In the genomic region with DNA sequence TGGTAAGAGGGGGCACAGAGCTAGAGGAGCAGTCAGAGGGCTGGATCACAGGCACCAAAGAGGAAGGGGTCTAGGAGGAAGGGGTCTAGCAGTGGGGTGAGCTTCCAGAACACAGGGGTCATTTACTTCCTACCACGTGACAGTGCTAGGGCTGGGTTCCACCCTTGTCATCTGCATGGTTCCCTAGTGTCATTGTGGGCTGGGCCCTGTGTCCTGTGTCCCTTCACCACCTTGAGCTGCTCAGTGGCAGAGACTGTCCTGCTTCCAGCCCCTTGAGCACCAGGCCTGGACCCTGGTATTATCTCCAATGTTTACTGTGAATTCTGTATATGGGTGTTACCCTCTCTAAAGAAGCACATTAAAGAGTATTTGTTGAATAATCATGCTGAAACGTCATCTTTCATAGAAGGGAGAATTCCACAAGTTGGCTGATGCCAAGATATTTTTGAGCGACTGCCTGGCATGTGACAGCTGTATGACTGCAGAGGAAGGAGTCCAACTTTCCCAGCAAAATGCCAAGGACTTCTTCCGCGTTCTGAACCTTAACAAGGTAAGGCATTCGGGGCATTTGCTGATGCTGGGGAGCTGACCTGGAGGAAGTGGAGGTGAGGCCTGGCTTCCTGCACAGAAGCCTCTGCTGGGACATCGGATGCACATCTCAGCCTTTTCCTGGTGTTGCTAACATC, we compare ENCODE assay signal across 20 cellular contexts. TPM values are rescaled to one million over a fixed set of nuclear protein-coding genes. Genes with fewer than 3 reads are reported as not detected.
DNase-seq lines count a peak whose midpoint lies in the region; ATAC-seq, FAIRE-seq and TF ChIP-seq lines count a peak whose summit lies in the region.
"Had no signal": no experiment of that assay in that cellular context is flagged by ENCODE, and none has a peak within 500 bp of the region (broad histone marks: within the 10 kb centered on the region; RNA-seq: fewer than 3 reads in every experiment).

No MANE protein-coding gene starts in this region.

- peaks cover 5% of the 10 kb centered on the region for H3K79me2 ChIP-seq in GM12878 (ENCODE audit: control insufficient read depth, insufficient read depth, low read length)

- in situ Hi-C loops in GM12878 (cut with MboI): no loop called here

- no peak overlapping the region for H3K4me3 ChIP-seq in GM12878
- H3K4me3 ChIP-seq in left ventricle myocardium inferior: peak overlapping the region; percentile 9
- no peak overlapping the region for H3K4me3 ChIP-seq in subcutaneous abdominal adipose tissue (ENCODE audit: low read depth in 1 of 5, low read length in 5 of 5)
- H3K4me3 ChIP-seq: cardiac muscle cell, SJSA1 had no signal

- H3K9me3 Mint-ChIP-seq in activated naive CD4-positive, alpha-beta T cell treated with anti-CD3 and anti-CD28 coated beads, Interleukin-2, amount 10 ng/mL, durations not matched to agents 7 days and 5 days: no peaks in the 10 kb centered on the region
- no peaks in the 10 kb centered on the region for H3K9me3 Mint-ChIP-seq in activated naive CD4-positive, alpha-beta T cell treated with anti-CD3 and anti-CD28 coated beads for 36 hours
- H3K9me3 Mint-ChIP-seq: HFFc6 had no signal

- FAIRE-seq in GM12878 (lab: Jason Lieb, UNC): no peak
- FAIRE-seq: islet of Langerhans had no signal

- H3K27me3 ChIP-seq in GM12878 (replicated peaks in 1 of 2; ENCODE audit: control insufficient read depth in 2 of 2, insufficient read depth in 2 of 2, low read length in 1 of 2) (no peaks in the 10 kb centered on the region), left ventricle myocardium inferior (ENCODE audit: low read depth) (no peaks in the 10 kb centered on the region), subcutaneous abdominal adipose tissue (ENCODE audit: control insufficient read depth in 5 of 5, insufficient read depth in 4 of 5, low read length in 5 of 5) (no peaks in the 10 kb centered on the region)
- H3K27me3 ChIP-seq: cardiac muscle cell, SJSA1 had no signal

- H3K27me3 Mint-ChIP-seq in activated naive CD4-positive, alpha-beta T cell treated with anti-CD3 and anti-CD28 coated beads, Interleukin-2, amount 10 ng/mL, durations not matched to agents 7 days and 5 days: no peaks in the 10 kb centered on the region
- H3K27me3 Mint-ChIP-seq in activated naive CD4-positive, alpha-beta T cell treated with anti-CD3 and anti-CD28 coated beads for 36 hours (ENCODE audit: low read depth): no peaks in the 10 kb centered on the region
- H3K27me3 Mint-ChIP-seq: activated naive CD8-positive, alpha-beta T cell; CD4-positive, alpha-beta memory T cell had no signal

- RAD21 ChIA-PET in GM12878 (lab: Charles Lee; ENCODE audit: unreplicated experiment): no interaction called here

- no peak for TF ChIP-seq CTCF in GM12878 (IDR thresholded peaks at IDR 0.05 in 2 of 3, conservative IDR thresholded peaks at IDR 0.05 in 1 of 3; ENCODE audit: control insufficient read depth in 2 of 3, extremely low read depth in 1 of 3, insufficient read depth in 1 of 3, low read depth in 3 of 3, low read length in 3 of 3)
- no peak for TF ChIP-seq CTCF in left ventricle myocardium inferior (IDR thresholded peaks at IDR 0.05; ENCODE audit: borderline replicate concordance)

- TF ChIP-seq RAD21 in GM12878 (IDR thresholded peaks at IDR 0.05; ENCODE audit: insufficient read depth, low read depth, low read length): no peak

- BruUV-seq in GM12878 (replicated peaks; lab: Mats Ljungman, UMichigan): no TSS peak

- POLR2A ChIA-PET in GM12878 (lab: Charles Lee): interaction anchor here (0.5 kb wide), 1 partner anchor 307 kb away, joined by 4 read pairs; no protein-coding TSS in a partner anchor

- intact Hi-C loops in activated naive CD4-positive, alpha-beta T cell treated with anti-CD3 and anti-CD28 coated beads for 36 hours (cut with micrococcal nuclease): no loop called here
- intact Hi-C loops in GM12878 (cut with micrococcal nuclease; ENCODE audit: unreplicated experiment) (no loop called here), left ventricle myocardium inferior (cut with micrococcal nuclease) (no loop called here)

- H3K36me3 ChIP-seq in GM12878 (ENCODE audit: control insufficient read depth in 2 of 2, insufficient read depth in 2 of 2, low read length in 1 of 2) (peaks cover 18 to 61% of the 10 kb centered on the region in 2 experiments), left ventricle myocardium inferior (peaks cover 87% of the 10 kb centered on the region), subcutaneous abdominal adipose tissue (ENCODE audit: control insufficient read depth in 5 of 5, insufficient read depth in 5 of 5, low read length in 5 of 5) (peaks cover 8 to 86% (median 60%) of the 10 kb centered on the region in 5 donors)

- no peak overlapping the region for H2AFZ ChIP-seq in GM12878 (ENCODE audit: control insufficient read depth, low read depth, low read length)

- ATAC-seq in GM12878 (no peak), GM19395 (IDR thresholded peaks at IDR 0.05; ENCODE audit: unreplicated experiment) (no peak)
- ATAC-seq: activated CD4-positive, CD25-positive, alpha-beta regulatory T cell treated with anti-CD3 and anti-CD28 coated beads, Interleukin-2, amount 50 U/mL, for 24 hours; stimulated activated naive CD8-positive, alpha-beta T cell treated with anti-CD3 and anti-CD28 coated beads, Interleukin-15, Interleukin-2, amounts not matched to agents 100 U/mL and 50 U/mL, for 24 hours had no signal

- no peak overlapping the region for H3K4me3 Mint-ChIP-seq in activated naive CD4-positive, alpha-beta T cell treated with anti-CD3 and anti-CD28 coated beads, Interleukin-2, amount 10 ng/mL, durations not matched to agents 7 days and 5 days
- H3K4me3 Mint-ChIP-seq in activated naive CD4-positive, alpha-beta T cell treated with anti-CD3 and anti-CD28 coated beads for 36 hours: no peak overlapping the region
- H3K4me3 Mint-ChIP-seq: activated naive CD8-positive, alpha-beta T cell; CD4-positive, alpha-beta memory T cell; HFFc6 had no signal

- H3K27ac Mint-ChIP-seq in activated naive CD4-positive, alpha-beta T cell treated with anti-CD3 and anti-CD28 coated beads, Interleukin-2, amount 10 ng/mL, durations not matched to agents 7 days and 5 days: peak overlapping the region; percentile 62
- no peak overlapping the region for H3K27ac Mint-ChIP-seq in activated naive CD4-positive, alpha-beta T cell treated with anti-CD3 and anti-CD28 coated beads for 36 hours
- H3K27ac Mint-ChIP-seq: activated naive CD8-positive, alpha-beta T cell; HFFc6 had no signal

- H4K20me1 ChIP-seq in GM12878 (ENCODE audit: control insufficient read depth, insufficient read depth): no peaks in the 10 kb centered on the region; the same call in 1 of the 2 replicates

- peaks cover 53% of the 10 kb centered on the region for H3K4me1 Mint-ChIP-seq in activated naive CD4-positive, alpha-beta T cell treated with anti-CD3 and anti-CD28 coated beads, Interleukin-2, amount 10 ng/mL, durations not matched to agents 7 days and 5 days
- peaks cover 19% of the 10 kb centered on the region for H3K4me1 Mint-ChIP-seq in activated naive CD4-positive, alpha-beta T cell treated with anti-CD3 and anti-CD28 coated beads for 36 hours (ENCODE audit: low read depth)

- peaks cover 68% of the 10 kb centered on the region for H3K36me3 Mint-ChIP-seq in activated naive CD4-positive, alpha-beta T cell treated with anti-CD3 and anti-CD28 coated beads, Interleukin-2, amount 10 ng/mL, durations not matched to agents 7 days and 5 days
- peaks cover 38% of the 10 kb centered on the region for H3K36me3 Mint-ChIP-seq in activated naive CD4-positive, alpha-beta T cell treated with anti-CD3 and anti-CD28 coated beads for 36 hours (ENCODE audit: low read depth)

- no peaks in the 10 kb centered on the region for H3K9me3 ChIP-seq in GM12878 (replicated peaks; ENCODE audit: control insufficient read depth, insufficient read depth, low read length)
- no peaks in the 10 kb centered on the region for H3K9me3 ChIP-seq in left ventricle myocardium inferior (replicated peaks)
- no peaks in the 10 kb centered on the region for H3K9me3 ChIP-seq in subcutaneous abdominal adipose tissue (ENCODE audit: control insufficient read depth in 5 of 5, low read length in 5 of 5)
- H3K9me3 ChIP-seq: SJSA1 had no signal

- CTCF ChIA-PET in activated naive CD4-positive, alpha-beta T cell treated with anti-CD3 and anti-CD28 coated beads, Interleukin-2, amount 10 ng/mL, durations not matched to agents 7 days and 5 days (lab: Charles Lee): interaction anchor here (1.4 kb wide), 1 partner anchor 12 kb away, joined by 3 read pairs; no protein-coding TSS in a partner anchor
- CTCF ChIA-PET in activated naive CD4-positive, alpha-beta T cell treated with anti-CD3 and anti-CD28 coated beads for 36 hours (lab: Charles Lee): interaction anchor here (0.8 to 1.5 kb wide), 2 partner anchors 10 kb away, joined by 4 read pairs; no protein-coding TSS in a partner anchor
- CTCF ChIA-PET in GM12878 (lab: Yijun Ruan, JAX): no interaction called here

- H3K9ac ChIP-seq in GM12878 (ENCODE audit: control insufficient read depth, insufficient read depth, low read length): no peak overlapping the region
- no peak overlapping the region for H3K9ac ChIP-seq in subcutaneous abdominal adipose tissue (ENCODE audit: low read length in 5 of 5)

- TF ChIP-seq POLR2A in GM12878 (IDR thresholded peaks at IDR 0.05; ENCODE audit: low read depth, low read length): no peak

- H3K4me2 ChIP-seq in GM12878 (ENCODE audit: control insufficient read depth, insufficient read depth): no peak overlapping the region

- DNase-seq in activated naive CD4-positive, alpha-beta T cell treated with anti-CD3 and anti-CD28 coated beads, Interleukin-2, amount 10 ng/mL, durations not matched to agents 7 days and 5 days: no peak
- DNase-seq in activated naive CD4-positive, alpha-beta T cell treated with anti-CD3 and anti-CD28 coated beads for 36 hours: no peak
- DNase-seq in GM12878 (ENCODE audit: low read depth, low spot score): no peak
- DNase-seq in left ventricle myocardium inferior: no peak
- DNase-seq in SHP77 (lab: John Stamatoyannopoulos, UW): no peak
- no peak for DNase-seq in globus pallidus (ENCODE audit: low spot score)
- DNase-seq: CD4-positive, alpha-beta memory T cell; effector memory CD4-positive, alpha-beta T cell; HFFc6; Kasumi-1; mesendoderm; NCI-H526 treated with DMSO at 0.1 percent for 48 hours; stimulated activated naive CD8-positive, alpha-beta T cell treated with anti-CD3 and anti-CD28 coated beads, Interleukin-15, Interleukin-2, amounts not matched to agents 100 U/mL and 50 U/mL, for 24 hours had no signal

- 87% methylated on average over 7 of the region's 7 CpGs for WGBS in GM12878 (ENCODE audit: insufficient coverage, insufficient replicate concordance, low lambda C conversion rate, missing lambda C conversion rate)

- no peak overlapping the region for H3K27ac ChIP-seq in GM12878 (ENCODE audit: control insufficient read depth, insufficient read depth)
- peak overlapping the region; percentile 70 for H3K27ac ChIP-seq in left ventricle myocardium inferior (replicated peaks)
- H3K27ac ChIP-seq in subcutaneous abdominal adipose tissue (ENCODE audit: low read depth, low read length): peak overlapping the region; percentile 44
- H3K27ac ChIP-seq: cardiac muscle cell, SJSA1 had no signal

- H3K4me1 ChIP-seq in GM12878 (ENCODE audit: control insufficient read depth, insufficient read depth, low read length) (no peaks in the 10 kb centered on the region), left ventricle myocardium inferior (peaks cover 54% of the 10 kb centered on the region), subcutaneous abdominal adipose tissue (ENCODE audit: control insufficient read depth in 5 of 5, insufficient read depth in 5 of 5, low read length in 5 of 5) (peaks cover 2 to 23% (median 15%) of the 10 kb centered on the region in 5 donors)

- TF ChIP-seq EP300 in GM12878 (IDR thresholded peaks at IDR 0.05; ENCODE audit: borderline replicate concordance in 1 of 2, control insufficient read depth in 1 of 2, low read depth in 2 of 2, low read length in 2 of 2): no peak

- SMC1A ChIA-PET in GM12878 (lab: Charles Lee; ENCODE audit: uncharacterized antibody, unreplicated experiment): interaction anchor here (1.0 kb wide), 1 partner anchor 12 kb away, joined by 3 read pairs; no protein-coding TSS in a partner anchor

RNA-seq across cellular contexts. Expression of gene NARF, which starts 5.5 kb away (rescaled TPM):
- total RNA-seq in activated naive CD4-positive, alpha-beta T cell treated with anti-CD3 and anti-CD28 coated beads for 36 hours: 10 to 100 TPM; 64.2 to 69.3 TPM
- total RNA-seq in GM12878 (2013; cell fraction: nucleolus; rRNA removed): 167 and 178 TPM in 2 replicates
- total RNA-seq in GM12878 (2014; rRNA removed) (35.5 and 44.1 TPM in 2 replicates), GM12878 (2014; rRNA removed; fragmentation: Illumina TruSeq; extraction: Trizol) (29.2 and 29.4 TPM in 2 replicates), GM12878 (2021) (65.3 and 65.8 TPM in 2 replicates), left ventricle myocardium inferior (69.2 TPM)
- 72.0 TPM for polyA plus RNA-seq in GM12878 (2011; ENCODE audit: low read depth)
- polyA plus RNA-seq in GM12878 (2011; rRNA removed) (120 and 138 TPM in 2 replicates), GM12878 (2014; fragmentation: Illumina TruSeq; extraction: Trizol) (22.4 and 42.7 TPM in 2 replicates), GM12878 (2014; fragmentation: Nextera tagmentation; extraction: Ambion mirVana) (10 to 100 TPM; 16.7 to 27.4 TPM), GM12878 (2014; rRNA removed) (50.9 and 56.1 TPM in 2 replicates), GM12878 (2016; fragmentation: Nextera tagmentation; extraction: Ambion mirVana) (100 to 1,000 TPM; 115 to 126 TPM)
- polyA plus RNA-seq in GM12878 (2011; cell fraction: cytosol; rRNA removed): 128 and 152 TPM in 2 replicates
- polyA plus RNA-seq in GM12878 (2011; cell fraction: nucleus; rRNA removed): 170 and 183 TPM in 2 replicates
- 120 and 130 TPM in 2 replicates for polyA plus RNA-seq in GM12878 (2012)
- polyA minus RNA-seq in GM12878 (2011; rRNA and poly(A)+ RNA removed): 81.9 and 82.4 TPM in 2 replicates
- 27.1 and 29.1 TPM in 2 replicates for polyA minus RNA-seq in GM12878 (2011; cell fraction: cytosol; rRNA and poly(A)+ RNA removed)
- 29.7 and 37.7 TPM in 2 replicates for polyA minus RNA-seq in GM12878 (2011; cell fraction: nucleus; rRNA and poly(A)+ RNA removed)

RNA-seq across cellular contexts. Expression of gene CYBC1, which starts 13.5 kb away (rescaled TPM):
- total RNA-seq in activated naive CD4-positive, alpha-beta T cell treated with anti-CD3 and anti-CD28 coated beads for 36 hours: 100 to 1,000 TPM; 292 to 294 TPM
- 374 and 423 TPM in 2 replicates for total RNA-seq in GM12878 (2013; cell fraction: nucleolus; rRNA removed)
- total RNA-seq in GM12878 (2014; rRNA removed): 119 and 141 TPM in 2 replicates
- total RNA-seq in GM12878 (2014; rRNA removed; fragmentation: Illumina TruSeq; extraction: Trizol): 93.1 and 97.9 TPM in 2 replicates
- 156 and 159 TPM in 2 replicates for total RNA-seq in GM12878 (2021)
- polyA plus RNA-seq in GM12878 (2011; ENCODE audit: low read depth): 98.7 TPM
- polyA plus RNA-seq in GM12878 (2011; rRNA removed): 101 and 125 TPM in 2 replicates
- 197 and 266 TPM in 2 replicates for polyA plus RNA-seq in GM12878 (2011; cell fraction: cytosol; rRNA removed)
- 419 and 530 TPM in 2 replicates for polyA plus RNA-seq in GM12878 (2011; cell fraction: nucleus; rRNA removed)
- polyA plus RNA-seq in GM12878 (2012): 155 and 177 TPM in 2 replicates
- 81.7 and 120 TPM in 2 replicates for polyA plus RNA-seq in GM12878 (2014; fragmentation: Illumina TruSeq; extraction: Trizol)
- polyA plus RNA-seq in GM12878 (2014; fragmentation: Nextera tagmentation; extraction: Ambion mirVana): 1 to 10 TPM; 4.2 to 8.5 TPM
- polyA plus RNA-seq in GM12878 (2014; rRNA removed): 162 and 194 TPM in 2 replicates
- polyA plus RNA-seq in GM12878 (2016; fragmentation: Nextera tagmentation; extraction: Ambion mirVana): 100 to 1,000 TPM; 150 to 157 TPM
- 79.4 and 160 TPM in 2 replicates for polyA minus RNA-seq in GM12878 (2011; rRNA and poly(A)+ RNA removed)
- polyA minus RNA-seq in GM12878 (2011; cell fraction: cytosol; rRNA and poly(A)+ RNA removed): 79.5 and 85.7 TPM in 2 replicates
- 112 and 194 TPM in 2 replicates for polyA minus RNA-seq in GM12878 (2011; cell fraction: nucleus; rRNA and poly(A)+ RNA removed)
- 23.8 TPM for total RNA-seq in left ventricle myocardium inferior

RNA-seq across cellular contexts. Expression of gene OGFOD3, which starts 45.6 kb away (rescaled TPM):
- total RNA-seq in activated naive CD4-positive, alpha-beta T cell treated with anti-CD3 and anti-CD28 coated beads for 36 hours: 10 to 100 TPM; 31.1 to 32.9 TPM
- 32.4 and 38.4 TPM in 2 replicates for total RNA-seq in GM12878 (2013; cell fraction: nucleolus; rRNA removed)
- total RNA-seq in GM12878 (2014; rRNA removed) (21.0 TPM in 2 replicates), GM12878 (2014; rRNA removed; fragmentation: Illumina TruSeq; extraction: Trizol) (10.3 and 11.6 TPM in 2 replicates), GM12878 (2021) (25.8 and 29.6 TPM in 2 replicates), left ventricle myocardium inferior (28.0 TPM)
- polyA plus RNA-seq in GM12878 (2011; ENCODE audit: low read depth): 6.8 TPM
- polyA plus RNA-seq in GM12878 (2011; rRNA removed) (10.8 and 16.9 TPM in 2 replicates), GM12878 (2014; fragmentation: Illumina TruSeq; extraction: Trizol) (4.2 and 10.2 TPM in 2 replicates), GM12878 (2014; fragmentation: Nextera tagmentation; extraction: Ambion mirVana) (1 to 10 TPM in 1 of 2 experiments, under 1 TPM in 1; 0.48 to 2.4 TPM), GM12878 (2014; rRNA removed) (19.6 and 23.7 TPM in 2 replicates), GM12878 (2016; fragmentation: Nextera tagmentation; extraction: Ambion mirVana) (10 to 100 TPM; 25.9 to 28.4 TPM)
- polyA plus RNA-seq in GM12878 (2011; cell fraction: cytosol; rRNA removed): 31.6 and 39.7 TPM in 2 replicates
- polyA plus RNA-seq in GM12878 (2011; cell fraction: nucleus; rRNA removed): 33.0 and 43.8 TPM in 2 replicates
- 15.1 and 18.3 TPM in 2 replicates for polyA plus RNA-seq in GM12878 (2012)
- 18.4 and 28.0 TPM in 2 replicates for polyA minus RNA-seq in GM12878 (2011; rRNA and poly(A)+ RNA removed)
- polyA minus RNA-seq in GM12878 (2011; cell fraction: cytosol; rRNA and poly(A)+ RNA removed): 12.6 and 16.9 TPM in 2 replicates
- polyA minus RNA-seq in GM12878 (2011; cell fraction: nucleus; rRNA and poly(A)+ RNA removed): 5.7 and 14.4 TPM in 2 replicates

RNA-seq across cellular contexts. Expression of gene HEXD, which starts 45.9 kb away (rescaled TPM):
- 10 to 100 TPM; 22.4 to 26.3 TPM for total RNA-seq in activated naive CD4-positive, alpha-beta T cell treated with anti-CD3 and anti-CD28 coated beads for 36 hours
- total RNA-seq in GM12878 (2013; cell fraction: nucleolus; rRNA removed): 34.6 and 37.8 TPM in 2 replicates
- total RNA-seq in GM12878 (2014; rRNA removed) (10.8 and 12.7 TPM in 2 replicates), GM12878 (2014; rRNA removed; fragmentation: Illumina TruSeq; extraction: Trizol) (5.8 and 6.4 TPM in 2 replicates), GM12878 (2021) (15.9 and 16.4 TPM in 2 replicates), left ventricle myocardium inferior (14.1 TPM)
- 4.9 TPM for polyA plus RNA-seq in GM12878 (2011; ENCODE audit: low read depth)
- polyA plus RNA-seq in GM12878 (2011; rRNA removed) (5.1 and 7.6 TPM in 2 replicates), GM12878 (2014; fragmentation: Illumina TruSeq; extraction: Trizol) (5.0 and 6.3 TPM in 2 replicates), GM12878 (2014; fragmentation: Nextera tagmentation; extraction: Ambion mirVana) (1 to 10 TPM; 1.6 to 1.9 TPM), GM12878 (2014; rRNA removed) (21.9 and 24.2 TPM in 2 replicates), GM12878 (2016; fragmentation: Nextera tagmentation; extraction: Ambion mirVana) (1 to 10 TPM; 4.9 to 8.7 TPM)
- polyA plus RNA-seq in GM12878 (2011; cell fraction: cytosol; rRNA removed): 7.5 and 11.0 TPM in 2 replicates
- 119 and 120 TPM in 2 replicates for polyA plus RNA-seq in GM12878 (2011; cell fraction: nucleus; rRNA removed)
- 9.6 and 13.9 TPM in 2 replicates for polyA plus RNA-seq in GM12878 (2012)
- polyA minus RNA-seq in GM12878 (2011; rRNA and poly(A)+ RNA removed): 2.5 and 5.6 TPM in 2 replicates
- polyA minus RNA-seq in GM12878 (2011; cell fraction: cytosol; rRNA and poly(A)+ RNA removed): 2.1 TPM in 2 replicates
- 8.1 and 10.9 TPM in 2 replicates for polyA minus RNA-seq in GM12878 (2011; cell fraction: nucleus; rRNA and poly(A)+ RNA removed)

RNA-seq across cellular contexts. Expression of gene FOXK2, which starts 55.5 kb away (rescaled TPM):
- total RNA-seq in activated naive CD4-positive, alpha-beta T cell treated with anti-CD3 and anti-CD28 coated beads for 36 hours: 10 to 100 TPM; 48.8 to 51.4 TPM
- total RNA-seq in GM12878 (2013; cell fraction: nucleolus; rRNA removed): 85.5 and 97.1 TPM in 2 replicates
- 32.2 and 35.9 TPM in 2 replicates for total RNA-seq in GM12878 (2014; rRNA removed)
- total RNA-seq in GM12878 (2014; rRNA removed; fragmentation: Illumina TruSeq; extraction: Trizol): 32.3 and 32.9 TPM in 2 replicates
- total RNA-seq in GM12878 (2021): 56.8 and 58.3 TPM in 2 replicates
- polyA plus RNA-seq in GM12878 (2011; ENCODE audit: low read depth): 10.7 TPM
- 26.8 and 36.6 TPM in 2 replicates for polyA plus RNA-seq in GM12878 (2011; rRNA removed)
- 26.3 and 29.4 TPM in 2 replicates for polyA plus RNA-seq in GM12878 (2011; cell fraction: cytosol; rRNA removed)
- 32.3 and 46.0 TPM in 2 replicates for polyA plus RNA-seq in GM12878 (2011; cell fraction: nucleus; rRNA removed)
- 20.2 and 24.0 TPM in 2 replicates for polyA plus RNA-seq in GM12878 (2012)
- polyA plus RNA-seq in GM12878 (2014; fragmentation: Illumina TruSeq; extraction: Trizol): 23.0 and 39.7 TPM in 2 replicates
- 1 to 10 TPM; 2.4 to 3.8 TPM for polyA plus RNA-seq in GM12878 (2014; fragmentation: Nextera tagmentation; extraction: Ambion mirVana)
- 38.3 and 42.3 TPM in 2 replicates for polyA plus RNA-seq in GM12878 (2014; rRNA removed)
- polyA plus RNA-seq in GM12878 (2016; fragmentation: Nextera tagmentation; extraction: Ambion mirVana): 1 to 10 TPM; 2.7 to 5.6 TPM
- 27.4 and 46.1 TPM in 2 replicates for polyA minus RNA-seq in GM12878 (2011; rRNA and poly(A)+ RNA removed)
- 31.4 and 38.8 TPM in 2 replicates for polyA minus RNA-seq in GM12878 (2011; cell fraction: cytosol; rRNA and poly(A)+ RNA removed)
- 23.0 and 45.1 TPM in 2 replicates for polyA minus RNA-seq in GM12878 (2011; cell fraction: nucleus; rRNA and poly(A)+ RNA removed)
- 41.6 TPM for total RNA-seq in left ventricle myocardium inferior
